15 cellular contexts compared by ENCODE assay signal in the genomic region with DNA sequence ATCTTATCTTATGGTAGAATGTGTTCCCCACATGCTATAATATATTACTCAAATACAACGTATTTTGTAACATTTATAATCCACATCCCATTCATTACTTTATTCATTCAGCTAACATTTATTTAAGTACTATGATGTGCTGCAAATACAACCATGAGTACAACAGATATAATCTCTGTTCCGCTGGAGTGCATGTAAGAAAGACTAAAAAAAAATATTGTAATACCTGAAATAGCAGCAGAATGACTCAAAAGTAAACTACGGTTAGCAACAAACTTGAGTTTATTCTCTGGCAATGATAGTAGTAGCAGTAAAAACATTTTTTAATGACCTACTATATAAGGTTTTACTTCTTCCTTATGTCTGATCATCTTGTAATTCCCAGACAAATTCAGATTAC.
DNase-seq lines count a peak whose midpoint lies in the region; ATAC-seq and TF ChIP-seq lines count a peak whose summit lies in the region.
"Had no signal": no experiment of that assay in that cellular context is flagged by ENCODE, and none has a peak within 500 bp of the region (broad histone marks: within the 10 kb centered on the region; RNA-seq: fewer than 3 reads in every experiment).

No MANE protein-coding gene starts in this region.

- H3K4me3 Mint-ChIP-seq in HFFc6 (no peak overlapping the region), type B pancreatic cell (no peak overlapping the region), chondrocyte (ENCODE audit: unreplicated experiment) (no peak overlapping the region)

- H3K27me3 ChIP-seq in BJ (ENCODE audit: control insufficient read depth, insufficient read depth, low read length) (no peaks in the 10 kb centered on the region), adipocyte (replicated peaks; ENCODE audit: control insufficient read depth, insufficient read depth, low read length) (no peaks in the 10 kb centered on the region)
- H3K27me3 ChIP-seq: BLaER1 treated with 17β-estradiol and CSF1 and Interleukin-3, amounts not matched to agents 10 nM and 100 nM had no signal

- POLR2A ChIA-PET in BJ (lab: Charles Lee) = no interaction called here

- CTCF ChIA-PET in BJ (lab: Yijun Ruan, JAX) = no interaction called here

- peak; percentile 7 for DNase-seq in BJ (ENCODE audit: low read depth)
- DNase-seq in HFFc6 = peak; percentile 68
- peak; percentile 24 for DNase-seq in adipocyte (ENCODE audit: low read depth)
- DNase-seq in renal cortical epithelial cell (ENCODE audit: low read depth) = peak; percentile 1
- DNase-seq in Right ventricle myocardium inferior (ENCODE audit: missing footprints) = no peak
- no peak for DNase-seq in type B pancreatic cell (ENCODE audit: extremely low spot score, unreplicated experiment)
- DNase-seq in chondrocyte (ENCODE audit: low spot score) = no peak
- DNase-seq: AML-193; CD4-positive, CD25-positive, alpha-beta regulatory T cell; DMS 273 treated with DMSO at 0.1 percent for 48 hours; GF-D8; GM23248 had no signal

- H3K9me3 Mint-ChIP-seq in HFFc6 (peaks cover 5% of the 10 kb centered on the region; the same call in 1 of the 2 replicates), type B pancreatic cell (no peaks in the 10 kb centered on the region), chondrocyte (ENCODE audit: low read depth) (peaks cover 3% of the 10 kb centered on the region)

- no peak overlapping the region for H3K9ac ChIP-seq in adipocyte (ENCODE audit: low read length)
- H3K9ac ChIP-seq: BLaER1 treated with 17β-estradiol and CSF1 and Interleukin-3, amounts not matched to agents 10 nM and 100 nM; GM23248; KMS-11 had no signal

- H3K27me3 Mint-ChIP-seq in HFFc6 (ENCODE audit: insufficient read depth) (no peaks in the 10 kb centered on the region), type B pancreatic cell (no peaks in the 10 kb centered on the region), chondrocyte (ENCODE audit: low read depth) (peaks cover 2% of the 10 kb centered on the region)
- H3K27me3 Mint-ChIP-seq: CD4-positive, CD25-positive, alpha-beta regulatory T cell had no signal

- H3K36me3 ChIP-seq in BJ (ENCODE audit: control insufficient read depth, insufficient read depth, low read length) (no peaks in the 10 kb centered on the region), adipocyte (ENCODE audit: control insufficient read depth, insufficient read depth, low read length, severe bottlenecking) (no peaks in the 10 kb centered on the region)
- H3K36me3 ChIP-seq: BLaER1 treated with 17β-estradiol and CSF1 and Interleukin-3, amounts not matched to agents 10 nM and 100 nM had no signal

- TF ChIP-seq CTCF in BJ (IDR thresholded peaks at IDR 0.05; ENCODE audit: insufficient read depth, low read depth, low read length) (no peak), HFFc6 (IDR thresholded peaks at IDR 0.05) (no peak), type B pancreatic cell (conservative IDR thresholded peaks at IDR 0.05) (no peak), chondrocyte (IDR thresholded peaks at IDR 0.05) (no peak)

- no peak for ATAC-seq in Right ventricle myocardium inferior
- ATAC-seq: HCT116 had no signal

- H3K4me1 ChIP-seq in adipocyte (ENCODE audit: control insufficient read depth, insufficient read depth, low read length) = no peaks in the 10 kb centered on the region
- H3K4me1 ChIP-seq: BLaER1 treated with 17β-estradiol and CSF1 and Interleukin-3, amounts not matched to agents 10 nM and 100 nM had no signal

- H3K4me3 ChIP-seq in BJ (ENCODE audit: low read depth, low read length) (no peak overlapping the region), adipocyte (ENCODE audit: low read length) (no peak overlapping the region)
- H3K4me3 ChIP-seq: BLaER1 treated with 17β-estradiol and CSF1 and Interleukin-3, amounts not matched to agents 10 nM and 100 nM; GM23248 had no signal

- H3K4me1 Mint-ChIP-seq in HFFc6 (ENCODE audit: low read depth) (peaks cover 27% of the 10 kb centered on the region), type B pancreatic cell (ENCODE audit: unreplicated experiment) (no peaks in the 10 kb centered on the region), chondrocyte (ENCODE audit: low read depth) (no peaks in the 10 kb centered on the region)
- H3K4me1 Mint-ChIP-seq: CD4-positive, CD25-positive, alpha-beta regulatory T cell had no signal

- peaks cover 7% of the 10 kb centered on the region; the same call in 1 of the 2 replicates for H3K36me3 Mint-ChIP-seq in HFFc6 (ENCODE audit: low read depth)
- no peaks in the 10 kb centered on the region for H3K36me3 Mint-ChIP-seq in type B pancreatic cell
- peaks cover 1% of the 10 kb centered on the region for H3K36me3 Mint-ChIP-seq in chondrocyte (ENCODE audit: low read depth)
- H3K36me3 Mint-ChIP-seq: CD4-positive, CD25-positive, alpha-beta regulatory T cell had no signal

- intact Hi-C loops in Right ventricle myocardium inferior (cut with DNase I) = no loop called here

- H3K27ac Mint-ChIP-seq in HFFc6 (peak overlapping the region; percentile 61; the same call in 1 of the 2 replicates), type B pancreatic cell (no peak overlapping the region), chondrocyte (ENCODE audit: unreplicated experiment) (no peak overlapping the region)
- H3K27ac Mint-ChIP-seq: CD4-positive, CD25-positive, alpha-beta regulatory T cell had no signal

- H3K9me3 ChIP-seq in adipocyte (ENCODE audit: control insufficient read depth, low read length) = no peaks in the 10 kb centered on the region
- H3K9me3 ChIP-seq: BLaER1 treated with 17β-estradiol and CSF1 and Interleukin-3, amounts not matched to agents 10 nM and 100 nM had no signal

Comparison
In these comparisons a context has a peak if more than half of its experiments do, and no peak if none do; other contexts are left out.
1. DNase-seq: peak in BJ (single experiment), HFFc6 (single experiment), adipocyte (single experiment) and renal cortical epithelial cell (single experiment); none in Right ventricle myocardium inferior (single experiment), type B pancreatic cell (single experiment) and chondrocyte (single experiment).